Comparison of ENCODE assay signal across 20 cellular contexts in the genomic region with DNA sequence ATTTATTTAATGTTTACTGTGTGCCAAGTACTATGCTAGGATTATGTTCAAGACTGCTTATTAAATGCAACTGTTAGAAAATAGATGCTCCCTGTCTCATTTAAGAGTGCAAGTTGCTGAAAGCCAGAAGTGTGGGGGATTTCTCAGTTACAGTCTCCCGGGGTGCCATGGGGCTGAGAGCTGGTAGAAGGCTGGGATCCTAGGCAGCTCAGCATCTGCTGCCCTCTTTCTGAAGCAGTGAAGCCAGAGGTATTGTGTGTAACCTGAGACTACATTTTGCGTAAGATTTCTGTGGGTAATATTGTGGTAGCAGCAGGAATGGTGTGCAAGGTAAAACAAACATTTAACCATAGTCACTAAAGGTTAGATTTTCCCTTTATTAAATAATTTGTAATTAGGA.
DNase-seq lines count a peak whose midpoint lies in the region; ATAC-seq, FAIRE-seq and TF ChIP-seq lines count a peak whose summit lies in the region.
"Had no signal": no experiment of that assay in that cellular context is flagged by ENCODE, and none has a peak within 500 bp of the region (broad histone marks: within the 10 kb centered on the region; RNA-seq: fewer than 3 reads in every experiment).

No MANE protein-coding gene starts in this region.

- WGBS in small intestine, 3 donors, result 90 to 96% (median 93%) methylated on average over 2 of the region's 2 CpGs

- TF ChIP-seq CTCF in MCF 10A (IDR thresholded peaks at IDR 0.05; ENCODE audit: unreplicated experiment), result no peak
- TF ChIP-seq CTCF in breast epithelium (IDR thresholded peaks at IDR 0.05), result no peak
- TF ChIP-seq CTCF in PC-3 (conservative IDR thresholded peaks at IDR 0.05; ENCODE audit: low read depth, low read length), result no peak
- TF ChIP-seq CTCF in bronchial epithelial cell (IDR thresholded peaks at IDR 0.05; ENCODE audit: insufficient read depth, low read length, severe bottlenecking), result no peak
- no peak for TF ChIP-seq CTCF in foreskin keratinocyte (conservative IDR thresholded peaks at IDR 0.05)
- TF ChIP-seq CTCF in left lung (IDR thresholded peaks at IDR 0.05), result no peak

- FAIRE-seq in bronchial epithelial cell (lab: Jason Lieb, UNC) (no peak), small intestine (lab: Jason Lieb, UNC) (no peak)
- FAIRE-seq: GM12891, RCC 7860, urothelium cell line had no signal

- H3K9me3 Mint-ChIP-seq in MCF 10A (ENCODE audit: unreplicated experiment), result no peaks in the 10 kb centered on the region
- H3K9me3 Mint-ChIP-seq: dendritic cell treated with granulocyte-macrophage colony-stimulating factor and Interleukin-4, amounts not matched to agents 40 ng/mL and 50 ng/mL, for 4 days had no signal

- H3K4me3 ChIP-seq in breast epithelium (no peak overlapping the region), PC-3 (ENCODE audit: low read length) (no peak overlapping the region), bronchial epithelial cell (ENCODE audit: low read depth, low read length) (no peak overlapping the region), small intestine (ENCODE audit: low read depth in 1 of 2, low read length in 2 of 2) (no peak overlapping the region), left lung (no peak overlapping the region)

- no peak overlapping the region for H3K4me3 Mint-ChIP-seq in MCF 10A (ENCODE audit: unreplicated experiment)
- H3K4me3 Mint-ChIP-seq: activated CD8-positive, alpha-beta T cell treated with anti-CD3 and anti-CD28 coated beads for 36 hours; activated T-helper 1 cell treated with anti-CD3 and anti-CD28 coated beads, Interleukin-12 subunit alpha, Interleukin-12 subunit beta, Interleukin-2, Interleukin-4 antibody, amounts not matched to agents 30 ng/mL and 10 ng/mL and 1 ng/mL, durations not matched to agents 14 hours and 24 hours and 36 hours; dendritic cell treated with granulocyte-macrophage colony-stimulating factor and Interleukin-4, amounts not matched to agents 40 ng/mL and 50 ng/mL, for 4 days; neural crest cell had no signal

- H3K9me2 ChIP-seq in PC-3 (replicated peaks; ENCODE audit: low read length), result no peaks in the 10 kb centered on the region

- no TSS peak for BruUV-seq in MCF 10A (replicated peaks; lab: Mats Ljungman, UMichigan)
- no TSS peak for BruUV-seq in PC-3 (replicated peaks; lab: Mats Ljungman, UMichigan)

- H3K27ac ChIP-seq in breast epithelium (no peak overlapping the region), PC-3 (ENCODE audit: low read length) (peak overlapping the region; percentile 59), foreskin keratinocyte (no peak overlapping the region), small intestine (ENCODE audit: low read depth in 1 of 2, low read length in 1 of 2) (no peak overlapping the region), left lung (no peak overlapping the region)

- no peaks in the 10 kb centered on the region for H3K27me3 Mint-ChIP-seq in MCF 10A (ENCODE audit: insufficient read depth, unreplicated experiment)
- H3K27me3 Mint-ChIP-seq: activated CD8-positive, alpha-beta T cell treated with anti-CD3 and anti-CD28 coated beads for 36 hours; dendritic cell treated with granulocyte-macrophage colony-stimulating factor and Interleukin-4, amounts not matched to agents 40 ng/mL and 50 ng/mL, for 4 days had no signal

- H3K4me1 ChIP-seq in breast epithelium (no peaks in the 10 kb centered on the region), PC-3 (ENCODE audit: insufficient read depth, low read length) (peaks cover 37% of the 10 kb centered on the region), foreskin keratinocyte (no peaks in the 10 kb centered on the region), small intestine (ENCODE audit: control insufficient read depth in 2 of 2, insufficient read depth in 1 of 2, low read depth in 1 of 2, low read length in 1 of 2) (peaks cover 0 to 2% of the 10 kb centered on the region in 2 donors), left lung (peaks cover 0 to 4% of the 10 kb centered on the region in 2 donors)

- H2AFZ ChIP-seq in PC-3 (ENCODE audit: low read length), result no peak overlapping the region

- H3K36me3 ChIP-seq in breast epithelium, result no peaks in the 10 kb centered on the region
- no peaks in the 10 kb centered on the region for H3K36me3 ChIP-seq in PC-3 (ENCODE audit: low read depth, low read length)
- H3K36me3 ChIP-seq in bronchial epithelial cell (ENCODE audit: control insufficient read depth, insufficient read depth, low read length), result no peaks in the 10 kb centered on the region
- no peaks in the 10 kb centered on the region for H3K36me3 ChIP-seq in small intestine (ENCODE audit: control insufficient read depth in 2 of 2, insufficient read depth in 2 of 2, low read length in 2 of 2)
- no peaks in the 10 kb centered on the region for H3K36me3 ChIP-seq in left lung

- H3K4me2 ChIP-seq in PC-3 (ENCODE audit: low read length), result peak overlapping the region; percentile 50

- H3F3A ChIP-seq in PC-3 (ENCODE audit: low read length, unreplicated experiment), result no peaks in the 10 kb centered on the region

- ATAC-seq in PC-3, result no peak
- no peak for ATAC-seq in foreskin keratinocyte
- ATAC-seq in left lung, result no peak
- ATAC-seq: activated CD8-positive, alpha-beta T cell treated with anti-CD3 and anti-CD28 coated beads for 36 hours had no signal

- H3K27me3 ChIP-seq in breast epithelium (no peaks in the 10 kb centered on the region), PC-3 (ENCODE audit: low read length) (no peaks in the 10 kb centered on the region), bronchial epithelial cell (ENCODE audit: control insufficient read depth, insufficient read depth, low read length) (no peaks in the 10 kb centered on the region), foreskin keratinocyte (no peaks in the 10 kb centered on the region), small intestine (ENCODE audit: control insufficient read depth in 2 of 2, insufficient read depth in 2 of 2, low read length in 2 of 2) (no peaks in the 10 kb centered on the region), left lung (no peaks in the 10 kb centered on the region)

- H3K79me2 ChIP-seq in PC-3 (ENCODE audit: low read length), result no peaks in the 10 kb centered on the region

- no peaks in the 10 kb centered on the region for H4K20me1 ChIP-seq in PC-3 (ENCODE audit: low read length)

- H3K9me3 ChIP-seq in breast epithelium, result no peaks in the 10 kb centered on the region
- no peaks in the 10 kb centered on the region for H3K9me3 ChIP-seq in PC-3 (ENCODE audit: low read length)
- no peaks in the 10 kb centered on the region for H3K9me3 ChIP-seq in small intestine (ENCODE audit: control insufficient read depth, low read depth)
- no peaks in the 10 kb centered on the region for H3K9me3 ChIP-seq in left lung

- DNase-seq in MCF 10A (ENCODE audit: unreplicated experiment) (peak; percentile 61), breast epithelium (ENCODE audit: low spot score in 2 of 2) (no peak), PC-3 (peak; percentile 50), bronchial epithelial cell (ENCODE audit: low read depth) (peak; percentile 32), NCI-H1436 treated with DMSO at 0.1 percent for 48 hours (lab: John Stamatoyannopoulos, UW) (no peak), foreskin keratinocyte (no peak), small intestine (no peak), left lung (no peak)
- DNase-seq: activated CD8-positive, alpha-beta T cell treated with anti-CD3 and anti-CD28 coated beads for 36 hours; amygdala; Calu3; GDM1; NCI-H187 treated with DMSO at 0.1 percent for 48 hours; NCI-H82 had no signal

- CTCF ChIA-PET in MCF 10A (lab: Yijun Ruan, JAX) (no interaction called here), PC-3 (lab: Charles Lee) (no interaction called here)

- H3K27ac Mint-ChIP-seq in MCF 10A (ENCODE audit: low read depth, unreplicated experiment), result no peak overlapping the region
- H3K27ac Mint-ChIP-seq: activated CD8-positive, alpha-beta T cell treated with anti-CD3 and anti-CD28 coated beads for 36 hours; activated T-helper 1 cell treated with anti-CD3 and anti-CD28 coated beads, Interleukin-12 subunit alpha, Interleukin-12 subunit beta, Interleukin-2, Interleukin-4 antibody, amounts not matched to agents 30 ng/mL and 10 ng/mL and 1 ng/mL, durations not matched to agents 14 hours and 24 hours and 36 hours; dendritic cell treated with granulocyte-macrophage colony-stimulating factor and Interleukin-4, amounts not matched to agents 40 ng/mL and 50 ng/mL, for 4 days had no signal

- POLR2A ChIA-PET in MCF 10A (lab: Yijun Ruan, JAX), result no interaction called here
- POLR2A ChIA-PET in PC-3 (lab: Charles Lee; ENCODE audit: unreplicated experiment), result no interaction called here

- H3K4me1 Mint-ChIP-seq in MCF 10A (ENCODE audit: insufficient read depth, unreplicated experiment), result peaks cover 12% of the 10 kb centered on the region

- no peak for TF ChIP-seq POLR2A in breast epithelium (IDR thresholded peaks at IDR 0.05)

- H3K9ac ChIP-seq in PC-3 (ENCODE audit: low read length), result no peak overlapping the region; the same call in 1 of the 2 replicates

- H3K36me3 Mint-ChIP-seq in MCF 10A (ENCODE audit: insufficient read depth, unreplicated experiment), result no peaks in the 10 kb centered on the region

- intact Hi-C loops in MCF 10A (cut with micrococcal nuclease), result no loop called here
- intact Hi-C loops in breast epithelium (cut with DNase I; ENCODE audit: low total_unique reads), result no loop called here
- intact Hi-C loops in PC-3 (cut with micrococcal nuclease), result loop anchor here (5.0 kb wide), 1 partner anchor 49 kb away; no protein-coding TSS in a partner anchor
- intact Hi-C loops in left lung (cut with DNase I), result no loop called here

Comparison
In these comparisons a context has a peak if more than half of its experiments do, and no peak if none do; other contexts are left out.
1. DNase-seq: peak in MCF 10A (single experiment), PC-3 (single experiment) and bronchial epithelial cell (single experiment); none in breast epithelium (0 of 2), NCI-H1436 treated with DMSO at 0.1 percent for 48 hours (single experiment), foreskin keratinocyte (0 of 2), small intestine (single experiment) and left lung (0 of 2).